Comparison of ENCODE assay signal across 14 cellular contexts in the genomic region with DNA sequence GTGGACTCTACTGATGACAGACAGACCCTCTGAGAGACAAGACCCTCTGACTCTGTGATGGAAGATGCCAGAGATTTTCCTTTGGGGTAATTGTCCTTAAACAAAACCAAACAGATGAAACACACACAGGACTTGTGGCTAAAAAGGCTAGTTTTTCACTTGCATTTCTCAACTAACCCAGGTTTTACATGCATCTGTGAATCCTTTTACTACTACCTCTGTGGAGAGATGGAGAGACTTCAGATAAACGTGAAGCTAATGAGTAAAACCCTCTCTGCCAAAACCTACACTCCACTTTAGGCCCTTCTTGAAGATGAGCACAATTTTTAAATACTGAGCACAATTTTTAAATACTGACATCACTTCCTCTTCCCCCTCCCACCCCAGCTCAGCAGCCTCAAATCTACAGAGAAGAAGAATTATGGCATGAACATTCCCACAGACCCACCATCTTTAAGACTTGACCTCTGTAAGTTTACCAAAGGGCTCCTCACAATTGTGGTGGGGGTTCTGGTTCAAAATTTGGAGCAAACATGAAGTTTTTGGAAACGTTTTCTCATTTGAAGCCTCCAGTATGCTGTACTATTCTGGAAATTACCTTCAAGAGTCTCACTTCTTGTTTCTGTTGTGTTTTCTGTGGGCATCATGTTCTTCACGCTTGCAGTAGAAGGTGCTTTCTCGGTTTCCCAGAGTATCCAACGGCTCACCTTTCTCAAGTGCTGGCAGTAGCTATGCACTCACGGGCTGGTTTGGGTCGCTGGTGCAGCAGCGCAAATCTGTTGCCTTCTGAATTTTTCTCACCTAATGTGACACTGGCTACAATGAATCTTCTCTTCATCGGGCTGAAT. TPM values are rescaled to one million over a fixed set of nuclear protein-coding genes. Genes with fewer than 3 reads are reported as not detected.
A peak's percentile ranks its signal among the peaks of the same experiment; 100 is the strongest.
DNase-seq lines count a peak whose midpoint lies in the region; ATAC-seq and TF ChIP-seq lines count a peak whose summit lies in the region.
"Had no signal": no experiment of that assay in that cellular context is flagged by ENCODE, and none has a peak within 500 bp of the region (broad histone marks: within the 10 kb centered on the region; RNA-seq: fewer than 3 reads in every experiment).

No MANE protein-coding gene starts in this region.

- POLR2A ChIA-PET in Caco-2 (lab: Charles Lee), result no interaction called here

- TF ChIP-seq POLR2A in Peyer's patch (IDR thresholded peaks at IDR 0.05), result no peak

- H3K27me3 ChIP-seq in GM06990 (replicated peaks; ENCODE audit: control insufficient read depth, insufficient read depth, low read length), result no peaks in the 10 kb centered on the region
- H3K27me3 ChIP-seq in Caco-2 (replicated peaks; ENCODE audit: control insufficient read depth, insufficient read depth, low read length), result no peaks in the 10 kb centered on the region
- no peaks in the 10 kb centered on the region for H3K27me3 ChIP-seq in Peyer's patch
- H3K27me3 ChIP-seq: neutrophil, testis had no signal

- DNase-seq in GM06990 (ENCODE audit: extremely low read depth, insufficient read length) (peak; percentile 60), SHP77 (lab: John Stamatoyannopoulos, UW) (no peak), Caco-2 (no peak), Peyer's patch (no peak), HFFc6 (no peak)
- DNase-seq: MV-4-11; NCI-H82; stimulated activated CD4-positive, alpha-beta T cell treated with anti-CD3 and anti-CD28 coated beads, Interleukin-1b, Interleukin-23, amount 100 ng/mL, for 48 hours; testis had no signal

- H3K27me3 Mint-ChIP-seq in Caco-2 (ENCODE audit: insufficient read depth, unreplicated experiment) (no peaks in the 10 kb centered on the region), HFFc6 (ENCODE audit: insufficient read depth) (no peaks in the 10 kb centered on the region)

- H3K27ac Mint-ChIP-seq in Caco-2 (ENCODE audit: unreplicated experiment) (no peak overlapping the region), HFFc6 (no peak overlapping the region)

- no peaks in the 10 kb centered on the region for H3K9me3 Mint-ChIP-seq in Caco-2 (ENCODE audit: unreplicated experiment)
- no peaks in the 10 kb centered on the region for H3K9me3 Mint-ChIP-seq in HFFc6

- CTCF ChIA-PET in Caco-2 (lab: Charles Lee), result no interaction called here

- intact Hi-C loops in Caco-2 (cut with micrococcal nuclease; ENCODE audit: unreplicated experiment), result no loop called here

- peak overlapping the region in 1 of 4 donors; percentile 34 for H3K27ac ChIP-seq in Peyer's patch
- H3K27ac ChIP-seq: A549, neutrophil, testis had no signal

- H3K36me3 Mint-ChIP-seq in Caco-2 (ENCODE audit: insufficient read depth, unreplicated experiment) (no peaks in the 10 kb centered on the region), HFFc6 (ENCODE audit: low read depth) (no peaks in the 10 kb centered on the region)

- H3K4me1 Mint-ChIP-seq in Caco-2 (ENCODE audit: low read depth, unreplicated experiment) (no peaks in the 10 kb centered on the region), HFFc6 (ENCODE audit: low read depth) (no peaks in the 10 kb centered on the region)

- H3K4me1 ChIP-seq in Caco-2 (no peaks in the 10 kb centered on the region), Peyer's patch (no peaks in the 10 kb centered on the region)
- H3K4me1 ChIP-seq: A549, testis had no signal

- no TSS peak for BruUV-seq in Caco-2 (replicated peaks; lab: Mats Ljungman, UMichigan)

- peak overlapping the region; percentile 23; the same call in 1 of the 2 replicates for H3K4me3 ChIP-seq in GM06990 (replicated peaks; ENCODE audit: low read depth, low read length)
- no peak overlapping the region for H3K4me3 ChIP-seq in Caco-2 (ENCODE audit: low read depth, low read length)
- no peak overlapping the region for H3K4me3 ChIP-seq in Peyer's patch
- H3K4me3 ChIP-seq: A549, testis had no signal

- H3K4me3 Mint-ChIP-seq in Caco-2 (ENCODE audit: unreplicated experiment), result no peak overlapping the region
- H3K4me3 Mint-ChIP-seq in HFFc6, result no peak overlapping the region

- H3K36me3 ChIP-seq in GM06990 (ENCODE audit: control insufficient read depth, insufficient read depth, low read length), result no peaks in the 10 kb centered on the region
- no peaks in the 10 kb centered on the region for H3K36me3 ChIP-seq in Caco-2 (ENCODE audit: control insufficient read depth, insufficient read depth, low read length)
- H3K36me3 ChIP-seq in Peyer's patch, result no peaks in the 10 kb centered on the region
- H3K36me3 ChIP-seq: neutrophil had no signal

- H3K9me3 ChIP-seq in Caco-2 (no peaks in the 10 kb centered on the region), Peyer's patch (no peaks in the 10 kb centered on the region)
- H3K9me3 ChIP-seq: A549, neutrophil, testis had no signal

- TF ChIP-seq CTCF in GM06990 (IDR thresholded peaks at IDR 0.05; ENCODE audit: insufficient read depth, low read length, poor library complexity, severe bottlenecking) (no peak), Caco-2 (IDR thresholded peaks at IDR 0.05; ENCODE audit: insufficient read depth in 1 of 2, low read depth in 1 of 2, low read length in 1 of 2, severe bottlenecking in 1 of 2, unreplicated experiment in 1 of 2) (no peak), Peyer's patch (IDR thresholded peaks at IDR 0.05) (no peak), HFFc6 (IDR thresholded peaks at IDR 0.05) (no peak)

- ATAC-seq in GM19397 (IDR thresholded peaks at IDR 0.05; ENCODE audit: unreplicated experiment), result peak; percentile 95
- peak; percentile 86 for ATAC-seq in HG02840 (IDR thresholded peaks at IDR 0.05; ENCODE audit: low FRiP score, unreplicated experiment)
- peak; percentile 94 for ATAC-seq in HG03520 (IDR thresholded peaks at IDR 0.05; ENCODE audit: unreplicated experiment)
- ATAC-seq: A549 had no signal

RNA-seq across cellular contexts. Expression of a gene that starts 42.7 kb away (rescaled TPM):
- 2.4 and 2.5 TPM in 2 replicates for total RNA-seq in Caco-2 (2022)
- 1 to 10 TPM; 3.5 to 4.2 (median 4.0) TPM for total RNA-seq in Peyer's patch
- 1 to 10 TPM; 1.2 to 1.9 (median 1.6) TPM for total RNA-seq in HFFc6 (2021; fragmentation: NEBNext Ultra II Directional; extraction: Animal tissue kit (Norgen Biotek cat#: 25700))
